8 cellular contexts compared by ENCODE assay signal in the genomic region with DNA sequence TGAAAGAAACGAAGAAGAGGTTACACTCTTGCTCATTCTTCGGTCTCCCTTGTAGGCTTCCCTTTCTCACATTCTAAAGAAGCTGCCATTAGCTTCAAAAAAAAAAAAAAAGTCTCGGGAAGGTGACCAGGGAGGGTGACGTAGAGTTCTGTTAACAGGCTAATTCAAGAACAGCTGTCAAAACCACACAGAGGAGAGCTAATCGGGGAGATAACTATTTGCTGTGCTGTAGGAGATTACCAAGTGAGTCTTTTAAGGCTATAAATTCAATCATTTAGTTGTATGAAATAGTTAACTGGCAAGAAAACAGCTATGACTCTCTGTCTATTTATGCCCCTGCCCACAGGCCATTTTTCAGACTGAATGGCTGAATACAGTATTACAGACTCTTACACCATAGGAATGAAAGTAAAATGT.
A peak's percentile ranks its signal among the peaks of the same experiment; 100 is the strongest.
DNase-seq lines count a peak whose midpoint lies in the region; ATAC-seq, FAIRE-seq and TF ChIP-seq lines count a peak whose summit lies in the region.

No MANE protein-coding gene starts in this region.

- no peak for TF ChIP-seq CTCF in HepG2 (CRISPR knock-in tag; IDR thresholded peaks at IDR 0.05)
- no peak for TF ChIP-seq CTCF in GM13976 (IDR thresholded peaks at IDR 0.05; ENCODE audit: borderline replicate concordance, control extremely low read depth, extremely low read depth, insufficient read depth, missing control alignments)

- H3K4me3 ChIP-seq in HepG2 (replicated peaks in 1 of 3; ENCODE audit: insufficient read depth in 1 of 3, low read depth in 2 of 3, low read length in 3 of 3) = peak overlapping the region; percentile 66 to 76 (median 68); a peak in 5 of 6 replicates

- peak overlapping the region; percentile 52 for H3K27ac Mint-ChIP-seq in central memory CD8-positive, alpha-beta T cell (ENCODE audit: low read depth)

- H3K4me3 Mint-ChIP-seq in central memory CD8-positive, alpha-beta T cell = no peak overlapping the region

- H3K9me3 Mint-ChIP-seq in central memory CD8-positive, alpha-beta T cell = no peaks in the 10 kb centered on the region

- WGBS in HepG2 (ENCODE audit: low lambda C conversion rate) = 1% methylated on average over 5 of the region's 5 CpGs

- H3K4me2 ChIP-seq in HepG2 (ENCODE audit: low read depth, low read length) = peak overlapping the region; percentile 89

- DNase-seq in HS-5 (ENCODE audit: low read depth) (peak; percentile 43), HepG2 (ENCODE audit: low spot score) (peak; percentile 9), substantia nigra (lab: John Stamatoyannopoulos, UW) (peak in 5 of 49 donors; percentile 4 to 26 (median 8)), GM13976 (ENCODE audit: low spot score) (no peak), iPS-NIHi7 (ENCODE audit: extremely low spot score) (no peak)
- DNase-seq in central memory CD8-positive, alpha-beta T cell (ENCODE audit: low spot score in 2 of 2) = no peak
- no peak for DNase-seq in stimulated activated CD4-positive, alpha-beta T cell treated with anti-CD3 and anti-CD28 coated beads, Interleukin-1b, Interleukin-23, amount 100 ng/mL, for 48 hours

- FAIRE-seq in HepG2 (lab: Jason Lieb, UNC) = no peak

- no TSS peak for BruUV-seq in HepG2 (replicated peaks; lab: Mats Ljungman, UMichigan)

- no peak overlapping the region for H3K27ac ChIP-seq in HepG2 (ENCODE audit: extremely low read length, insufficient read depth, low read length)
- peak overlapping the region; percentile 72 for H3K27ac ChIP-seq in substantia nigra (ENCODE audit: low read depth, low read length, poor library complexity, severe bottlenecking)

- H3K36me3 ChIP-seq in HepG2 (replicated peaks in 1 of 2; ENCODE audit: control insufficient read depth in 1 of 2, insufficient read depth in 2 of 2, low read length in 2 of 2) = no peaks in the 10 kb centered on the region

- no peaks in the 10 kb centered on the region; a peak in 1 of 5 replicates for H3K27me3 ChIP-seq in HepG2 (ENCODE audit: control insufficient read depth in 1 of 2, insufficient read depth in 2 of 2, low read length in 2 of 2)

- TF ChIP-seq RAD21 in HepG2 (CRISPR knock-in tag; IDR thresholded peaks at IDR 0.05) = no peak

- ATAC-seq in central memory CD8-positive, alpha-beta T cell (replicated peaks; ENCODE audit: extremely low read depth, poor library complexity, severe bottlenecking) = no peak
- ATAC-seq in HepG2 (peak; percentile 54), HG02870 (IDR thresholded peaks at IDR 0.05; ENCODE audit: unreplicated experiment) (no peak)

- H4K20me1 ChIP-seq in HepG2 (ENCODE audit: insufficient read depth, low read length) = no peaks in the 10 kb centered on the region

- CTCF ChIA-PET in HepG2 (lab: Yijun Ruan, JAX; ENCODE audit: low intra/inter-chr PET ratio, low total read pairs) = no interaction called here

- TF ChIP-seq EP300 in HepG2 (IDR thresholded peaks at IDR 0.05; ENCODE audit: low read depth in 2 of 2, low read length in 2 of 2) (no peak), HepG2 (CRISPR knock-in tag; IDR thresholded peaks at IDR 0.05; ENCODE audit: borderline replicate concordance) (no peak)

- H3K4me1 ChIP-seq in HepG2 (ENCODE audit: insufficient read depth, low read length) = peaks cover 26% of the 10 kb centered on the region

- H2AFZ ChIP-seq in HepG2 (ENCODE audit: low read length) = peak overlapping the region; percentile 66

- no peaks in the 10 kb centered on the region for H3K79me2 ChIP-seq in HepG2 (ENCODE audit: insufficient read depth, low read length)

- in situ Hi-C loops in HepG2 (cut with HindIII; ENCODE audit: extremely low pct_ligation_motif_present, low pct_unique_long_range_greater_than_20kb) (no loop called here), GM13976 (cut with MboI; ENCODE audit: low sequenced_read_pairs, unreplicated experiment) (no loop called here)

- no peaks in the 10 kb centered on the region for H3K9me3 ChIP-seq in HepG2 (ENCODE audit: low read length)

- H3K36me3 Mint-ChIP-seq in central memory CD8-positive, alpha-beta T cell (ENCODE audit: insufficient read depth) = peaks cover 31% of the 10 kb centered on the region

- POLR2A ChIA-PET in HepG2 (lab: Yijun Ruan, JAX) = interaction anchor here (0.6 kb wide), 1 partner anchor 237 kb away, joined by 3 read pairs; no protein-coding TSS in a partner anchor

- intact Hi-C loops in HepG2 (cut with micrococcal nuclease; ENCODE audit: unreplicated experiment) = loop anchor here (2.0 kb wide), 1 partner anchor 80 kb away; no protein-coding TSS in a partner anchor

- H3K9ac ChIP-seq in HepG2 (ENCODE audit: insufficient read depth, low read depth, low read length) = peak overlapping the region; percentile 75

- H3K4me1 Mint-ChIP-seq in central memory CD8-positive, alpha-beta T cell = peaks cover 14% of the 10 kb centered on the region

- no peaks in the 10 kb centered on the region for H3K27me3 Mint-ChIP-seq in central memory CD8-positive, alpha-beta T cell

- no peak for TF ChIP-seq POLR2A in HepG2 (IDR thresholded peaks at IDR 0.05; ENCODE audit: insufficient read depth in 1 of 2, low read depth in 2 of 2, low read length in 2 of 2)

TF ChIP-seq in HepG2, 621 proteins besides CTCF, POLR2A, EP300 and RAD21:
- peak; percentile 58 for TF ChIP-seq CREB1 (IDR thresholded peaks at IDR 0.05)
- TF ChIP-seq CREB1 (CRISPR knock-in tag; IDR thresholded peaks at IDR 0.05) = peak; percentile 23; the same call in 1 of the 2 replicates
- 0 out of 2 replicates have a peak, but pooled peaks have one; percentile 26 for TF ChIP-seq RARG (CRISPR knock-in tag; IDR thresholded peaks at IDR 0.05; ENCODE audit: low read depth)
- TF ChIP-seq, protein P1, sequence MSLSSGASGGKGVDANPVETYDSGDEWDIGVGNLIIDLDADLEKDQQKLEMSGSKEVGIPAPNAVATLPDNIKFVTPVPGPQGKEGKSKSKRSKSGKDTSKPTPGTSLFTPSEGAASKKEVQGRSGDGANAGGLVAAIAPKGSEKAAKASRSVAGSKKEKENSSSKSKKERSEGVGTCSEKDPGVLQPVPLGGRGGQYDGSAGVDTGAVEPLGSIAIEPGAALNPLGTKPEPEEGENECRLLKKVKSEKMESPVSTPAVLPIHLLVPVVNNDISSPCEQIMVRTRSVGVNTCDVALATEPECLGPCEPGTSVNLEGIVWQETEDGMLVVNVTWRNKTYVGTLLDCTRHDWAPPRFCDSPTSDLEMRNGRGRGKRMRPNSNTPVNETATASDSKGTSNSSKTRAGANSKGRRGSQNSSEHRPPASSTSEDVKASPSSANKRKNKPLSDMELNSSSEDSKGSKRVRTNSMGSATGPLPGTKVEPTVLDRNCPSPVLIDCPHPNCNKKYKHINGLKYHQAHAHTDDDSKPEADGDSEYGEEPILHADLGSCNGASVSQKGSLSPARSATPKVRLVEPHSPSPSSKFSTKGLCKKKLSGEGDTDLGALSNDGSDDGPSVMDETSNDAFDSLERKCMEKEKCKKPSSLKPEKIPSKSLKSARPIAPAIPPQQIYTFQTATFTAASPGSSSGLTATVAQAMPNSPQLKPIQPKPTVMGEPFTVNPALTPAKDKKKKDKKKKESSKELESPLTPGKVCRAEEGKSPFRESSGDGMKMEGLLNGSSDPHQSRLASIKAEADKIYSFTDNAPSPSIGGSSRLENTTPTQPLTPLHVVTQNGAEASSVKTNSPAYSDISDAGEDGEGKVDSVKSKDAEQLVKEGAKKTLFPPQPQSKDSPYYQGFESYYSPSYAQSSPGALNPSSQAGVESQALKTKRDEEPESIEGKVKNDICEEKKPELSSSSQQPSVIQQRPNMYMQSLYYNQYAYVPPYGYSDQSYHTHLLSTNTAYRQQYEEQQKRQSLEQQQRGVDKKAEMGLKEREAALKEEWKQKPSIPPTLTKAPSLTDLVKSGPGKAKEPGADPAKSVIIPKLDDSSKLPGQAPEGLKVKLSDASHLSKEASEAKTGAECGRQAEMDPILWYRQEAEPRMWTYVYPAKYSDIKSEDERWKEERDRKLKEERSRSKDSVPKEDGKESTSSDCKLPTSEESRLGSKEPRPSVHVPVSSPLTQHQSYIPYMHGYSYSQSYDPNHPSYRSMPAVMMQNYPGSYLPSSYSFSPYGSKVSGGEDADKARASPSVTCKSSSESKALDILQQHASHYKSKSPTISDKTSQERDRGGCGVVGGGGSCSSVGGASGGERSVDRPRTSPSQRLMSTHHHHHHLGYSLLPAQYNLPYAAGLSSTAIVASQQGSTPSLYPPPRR (CRISPR knock-in tag; IDR thresholded peaks at IDR 0.05; ENCODE audit: borderline replicate concordance) = no peak

Comparison
In these comparisons a context has a peak if more than half of its experiments do, and no peak if none do; other contexts are left out.
1. DNase-seq: peak in HS-5 (single experiment) and HepG2 (single experiment); none in central memory CD8-positive, alpha-beta T cell (0 of 2), stimulated activated CD4-positive, alpha-beta T cell treated with anti-CD3 and anti-CD28 coated beads, Interleukin-1b, Interleukin-23, amount 100 ng/mL, for 48 hours (single experiment), GM13976 (single experiment) and iPS-NIHi7 (single experiment).